ENCODE assay signal across 20 cellular contexts in the genomic region with DNA sequence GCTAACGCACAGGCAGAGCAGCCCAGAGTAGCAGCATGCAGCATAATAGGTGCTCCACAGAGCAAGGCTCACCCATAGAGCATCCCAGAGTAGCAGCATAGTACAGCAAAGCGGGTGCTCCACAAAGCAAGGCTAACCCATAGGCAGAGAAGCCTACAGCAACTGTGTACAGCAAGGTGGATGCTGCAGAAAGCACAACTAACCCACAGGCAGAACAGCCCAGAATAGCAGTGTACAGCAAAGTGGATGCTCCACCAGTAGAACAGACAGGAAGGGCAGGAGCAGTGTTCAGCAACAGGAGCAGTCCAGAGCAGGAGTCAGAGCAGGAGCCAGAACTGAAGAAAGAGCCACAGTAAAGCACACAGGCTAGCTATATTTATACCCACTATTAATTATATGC.
"Had no signal": no experiment of that assay in that cellular context is flagged by ENCODE, and none has a peak within 500 bp of the region (broad histone marks: within the 10 kb centered on the region; RNA-seq: fewer than 3 reads in every experiment).

No MANE protein-coding gene starts in this region.

- H3K4me1 Mint-ChIP-seq: nephron progenitor cell; stimulated activated memory B cell treated with anti-CD40 and anti-IgM and Interleukin-4, amounts not matched to agents 10 μg/mL and 1 μg/mL and 100 μg/mL, for 72 hours had no signal

- H3K27me3 ChIP-seq: hepatocyte, right lobe of liver had no signal

- H3K27ac ChIP-seq: hepatocyte, neutrophil, psoas muscle, right lobe of liver, stomach, thoracic aorta had no signal

- H3K4me3 ChIP-seq: hepatocyte, psoas muscle, right lobe of liver, stomach, thoracic aorta had no signal

- H2AFZ ChIP-seq: hepatocyte had no signal

- H3K79me2 ChIP-seq: hepatocyte had no signal

- DNase-seq: effector CD4-positive, alpha-beta T cell; endodermal cell; foreskin melanocyte; head of caudate nucleus; kidney glomerular epithelial cell; mesendoderm; naive thymus-derived CD4-positive, alpha-beta T cell; nephron progenitor cell; psoas muscle; retina; right lobe of liver; stimulated activated CD4-positive, alpha-beta T cell treated with anti-CD3 and anti-CD28 coated beads, Interleukin-15, amount 100 ng/mL, for 24 hours; stimulated activated CD4-positive, alpha-beta T cell treated with anti-CD3 and anti-CD28 coated beads, Interleukin-1b, Interleukin-23, amount 100 ng/mL, for 48 hours; stimulated activated CD4-positive, alpha-beta T cell treated with anti-CD3 and anti-CD28 coated beads, Interleukin-4, amount 100 ng/mL, for 24 hours; stomach; substantia nigra had no signal

- H3K4me2 ChIP-seq: hepatocyte had no signal

- ATAC-seq: naive thymus-derived CD4-positive, alpha-beta T cell; psoas muscle; stimulated activated memory B cell treated with anti-CD40 and anti-IgM and Interleukin-4, amounts not matched to agents 10 μg/mL and 1 μg/mL and 100 μg/mL, for 72 hours had no signal

- H3K36me3 ChIP-seq: neutrophil, right lobe of liver, stomach, thoracic aorta had no signal

- H3K27ac Mint-ChIP-seq: endodermal cell; naive thymus-derived CD4-positive, alpha-beta T cell; nephron progenitor cell; stimulated activated memory B cell treated with anti-CD40 and anti-IgM and Interleukin-4, amounts not matched to agents 10 μg/mL and 1 μg/mL and 100 μg/mL, for 72 hours had no signal

- H3K4me1 ChIP-seq: psoas muscle, right lobe of liver, stomach had no signal

- H3K4me3 Mint-ChIP-seq: endodermal cell; naive thymus-derived CD4-positive, alpha-beta T cell; nephron progenitor cell; stimulated activated memory B cell treated with anti-CD40 and anti-IgM and Interleukin-4, amounts not matched to agents 10 μg/mL and 1 μg/mL and 100 μg/mL, for 72 hours had no signal

- H3K9me3 ChIP-seq: psoas muscle, right lobe of liver, stomach, thoracic aorta had no signal
